11 cellular contexts compared by ENCODE assay signal in genomic region chr1:115596080-115596795, GRCh38. TPM values are rescaled to one million over a fixed set of nuclear protein-coding genes. Genes with fewer than 3 reads are reported as not detected.
DNase-seq lines count a peak whose midpoint lies in the region; ATAC-seq, FAIRE-seq and TF ChIP-seq lines count a peak whose summit lies in the region.
"Had no signal": no experiment of that assay in that cellular context is flagged by ENCODE, and none has a peak within 500 bp of the region (broad histone marks: within the 10 kb centered on the region; RNA-seq: fewer than 3 reads in every experiment).

No MANE protein-coding gene starts in this region.

- POLR2A ChIA-PET in K562 (lab: Yijun Ruan, JAX) = interaction anchor here (0.6 to 1.2 kb wide), 4 partner anchors 15 to 156 kb away, joined by 3 read pairs; no protein-coding TSS in a partner anchor

- no peaks in the 10 kb centered on the region for H4K20me1 ChIP-seq in K562 (replicated peaks; ENCODE audit: control insufficient read depth, insufficient read depth, low read length)

- H3K79me2 ChIP-seq in K562 (ENCODE audit: control insufficient read depth, insufficient read depth, low read length) = no peaks in the 10 kb centered on the region

- DNase-seq in K562 (ENCODE audit: extremely low read depth in 1 of 4, low spot score in 3 of 4) = no peak
- no peak for DNase-seq in mesothelial cell of epicardium (ENCODE audit: low spot score in 2 of 2, unreplicated experiment in 2 of 2)
- no peak for DNase-seq in activated T-helper 2 cell treated with anti-CD3 and anti-CD28 coated beads, Interferon-gamma antibody, Interleukin-2, Interleukin-4, amounts not matched to agents 10 μg/mL and 5 μg/mL and 100 μg/mL, durations not matched to agents 14 hours and 24 hours and 36 hours (ENCODE audit: low spot score)
- no peak for DNase-seq in H4 (ENCODE audit: low spot score)
- no peak for DNase-seq in NCI-H446 (lab: John Stamatoyannopoulos, UW)
- DNase-seq in mucosa of descending colon = no peak

- no peak for TF ChIP-seq EP300 in K562 (IDR thresholded peaks at IDR 0.05; ENCODE audit: low read length)

- CTCF ChIA-PET in K562 (lab: Yijun Ruan, JAX; ENCODE audit: low intra/inter-chr PET ratio) = interaction anchor here (0.6 to 1.9 kb wide), 3 partner anchors 10 to 506 kb away, joined by 3 to 9 read pairs (median 3); no protein-coding TSS in a partner anchor

- H3K4me1 Mint-ChIP-seq in mesothelial cell of epicardium = peaks cover 10% of the 10 kb centered on the region
- H3K4me1 Mint-ChIP-seq in activated T-helper 2 cell treated with anti-CD3 and anti-CD28 coated beads, Interferon-gamma antibody, Interleukin-2, Interleukin-4, amounts not matched to agents 10 μg/mL and 5 μg/mL and 100 μg/mL, durations not matched to agents 14 hours and 24 hours and 36 hours (ENCODE audit: low read depth) = no peaks in the 10 kb centered on the region
- H3K4me1 Mint-ChIP-seq: natural killer cell had no signal

- no peak for TF ChIP-seq POLR2A in K562 (conservative IDR thresholded peaks at IDR 0.05)

- intact Hi-C loops in K562 (cut with micrococcal nuclease) = loop anchor here (5.0 to 10.0 kb wide), 2 partner anchors 131 to 319 kb away; no protein-coding TSS in a partner anchor
- intact Hi-C loops in activated T-helper 2 cell treated with anti-CD3 and anti-CD28 coated beads, Interferon-gamma antibody, Interleukin-2, Interleukin-4, amounts not matched to agents 10 μg/mL and 5 μg/mL and 100 μg/mL, durations not matched to agents 14 hours and 24 hours and 36 hours (cut with micrococcal nuclease) = no loop called here
- intact Hi-C loops in mucosa of descending colon (cut with DNase I, micrococcal nuclease) = loop anchor here (5.0 kb wide), 1 partner anchor 459 kb away; no protein-coding TSS in a partner anchor

- peak; percentile 6 for FAIRE-seq in K562 (lab: Jason Lieb, UNC)

- no peaks in the 10 kb centered on the region for H3K36me3 Mint-ChIP-seq in mesothelial cell of epicardium
- no peaks in the 10 kb centered on the region for H3K36me3 Mint-ChIP-seq in activated T-helper 2 cell treated with anti-CD3 and anti-CD28 coated beads, Interferon-gamma antibody, Interleukin-2, Interleukin-4, amounts not matched to agents 10 μg/mL and 5 μg/mL and 100 μg/mL, durations not matched to agents 14 hours and 24 hours and 36 hours (ENCODE audit: low read depth)
- H3K36me3 Mint-ChIP-seq: natural killer cell had no signal

- in situ Hi-C loops in K562 (cut with MboI) = no loop called here

- 3% methylated on average over 7 of the region's 7 CpGs for WGBS in K562 (ENCODE audit: insufficient coverage, low coverage, missing lambda C conversion rate)

- H3K4me1 ChIP-seq in K562 (replicated peaks in 1 of 2; ENCODE audit: control insufficient read depth in 2 of 2, insufficient read depth in 2 of 2, low read length in 2 of 2) (no peaks in the 10 kb centered on the region), mucosa of descending colon (ENCODE audit: low read depth) (no peaks in the 10 kb centered on the region)

- TF ChIP-seq RAD21 in K562 (CRISPR knock-in tag; conservative IDR thresholded peaks at IDR 0.05 in 1 of 2, IDR thresholded peaks at IDR 0.05 in 1 of 2) = no peak

- peak; percentile 73 for TF ChIP-seq CTCF in C4-2B (conservative IDR thresholded peaks at IDR 0.05)
- peak; percentile 24; the same call in 1 of the 2 replicates for TF ChIP-seq CTCF in LNCAP (IDR thresholded peaks at IDR 0.05)
- 0 out of 6 replicates have a peak, but pooled peaks of 1 of the 3 experiments have one; percentile 10 for TF ChIP-seq CTCF in K562 (IDR thresholded peaks at IDR 0.05 in 2 of 3, conservative IDR thresholded peaks at IDR 0.05 in 1 of 3; ENCODE audit: insufficient read depth in 2 of 3, low read depth in 1 of 3, low read length in 3 of 3)
- TF ChIP-seq CTCF in mesothelial cell of epicardium (IDR thresholded peaks at IDR 0.05; ENCODE audit: unreplicated experiment) = peak; percentile 55
- TF ChIP-seq CTCF in mucosa of descending colon (IDR thresholded peaks at IDR 0.05) = no peak

- H3K27ac ChIP-seq in C4-2B (no peak overlapping the region), K562 (ENCODE audit: extremely low read depth, low read depth, low read length) (no peak overlapping the region)

- no peak overlapping the region for H3K4me3 Mint-ChIP-seq in mesothelial cell of epicardium
- H3K4me3 Mint-ChIP-seq in activated T-helper 2 cell treated with anti-CD3 and anti-CD28 coated beads, Interferon-gamma antibody, Interleukin-2, Interleukin-4, amounts not matched to agents 10 μg/mL and 5 μg/mL and 100 μg/mL, durations not matched to agents 14 hours and 24 hours and 36 hours (ENCODE audit: low read depth) = no peak overlapping the region
- H3K4me3 Mint-ChIP-seq: natural killer cell had no signal

- no TSS peak for BruUV-seq in K562 (replicated peaks; lab: Mats Ljungman, UMichigan)

- H3K4me3 ChIP-seq in K562 (no peak overlapping the region), mucosa of descending colon (no peak overlapping the region)
- H3K4me3 ChIP-seq: coronary artery, lung had no signal

- H3K36me3 ChIP-seq in K562 (ENCODE audit: control insufficient read depth, insufficient read depth, low read length) (no peaks in the 10 kb centered on the region), mucosa of descending colon (ENCODE audit: low read depth) (no peaks in the 10 kb centered on the region)

- H3K9me3 Mint-ChIP-seq in mesothelial cell of epicardium = peaks cover 15% of the 10 kb centered on the region
- no peaks in the 10 kb centered on the region for H3K9me3 Mint-ChIP-seq in activated T-helper 2 cell treated with anti-CD3 and anti-CD28 coated beads, Interferon-gamma antibody, Interleukin-2, Interleukin-4, amounts not matched to agents 10 μg/mL and 5 μg/mL and 100 μg/mL, durations not matched to agents 14 hours and 24 hours and 36 hours
- H3K9me3 Mint-ChIP-seq: natural killer cell had no signal

- H3K9me3 ChIP-seq in K562 (replicated peaks; ENCODE audit: control insufficient read depth, insufficient read depth, low read depth, low read length) (no peaks in the 10 kb centered on the region), mucosa of descending colon (no peaks in the 10 kb centered on the region)

- H3K9me1 ChIP-seq in K562 (ENCODE audit: control insufficient read depth, insufficient read depth, low read length) = no peaks in the 10 kb centered on the region

- H2AFZ ChIP-seq in K562 (ENCODE audit: low read depth, low read length) = no peak overlapping the region

- no peak overlapping the region for H3K9ac ChIP-seq in K562 (ENCODE audit: insufficient read depth in 1 of 2, low read depth in 2 of 2, low read length in 2 of 2)

- no peaks in the 10 kb centered on the region for H3K27me3 ChIP-seq in K562 (ENCODE audit: control insufficient read depth in 2 of 2, insufficient read depth in 2 of 2, low read length in 2 of 2)

- ATAC-seq in K562 (no peak), mucosa of descending colon (no peak)

- no peaks in the 10 kb centered on the region for H3K27me3 Mint-ChIP-seq in mesothelial cell of epicardium (ENCODE audit: low read depth)
- peaks cover 2% of the 10 kb centered on the region for H3K27me3 Mint-ChIP-seq in activated T-helper 2 cell treated with anti-CD3 and anti-CD28 coated beads, Interferon-gamma antibody, Interleukin-2, Interleukin-4, amounts not matched to agents 10 μg/mL and 5 μg/mL and 100 μg/mL, durations not matched to agents 14 hours and 24 hours and 36 hours (ENCODE audit: low read depth)

- no peak overlapping the region for H3K27ac Mint-ChIP-seq in mesothelial cell of epicardium
- no peak overlapping the region for H3K27ac Mint-ChIP-seq in activated T-helper 2 cell treated with anti-CD3 and anti-CD28 coated beads, Interferon-gamma antibody, Interleukin-2, Interleukin-4, amounts not matched to agents 10 μg/mL and 5 μg/mL and 100 μg/mL, durations not matched to agents 14 hours and 24 hours and 36 hours
- H3K27ac Mint-ChIP-seq: natural killer cell had no signal

- H3K4me2 ChIP-seq in K562 (ENCODE audit: insufficient read depth, low read length) = no peak overlapping the region

TF ChIP-seq in K562, 482 proteins besides CTCF, POLR2A, EP300 and RAD21:
- TF ChIP-seq ZBTB1 (CRISPR knock-in tag; IDR thresholded peaks at IDR 0.05; ENCODE audit: borderline replicate concordance, low read depth) (no peak), POLR2AphosphoS2 (IDR thresholded peaks at IDR 0.05; ENCODE audit: low read length) (no peak), FOS (IDR thresholded peaks at IDR 0.05; ENCODE audit: extremely low read depth, insufficient read length) (no peak)

RNA-seq across cellular contexts. Expression of gene VANGL1, which starts 45.5 kb away (rescaled TPM):
- total RNA-seq in K562 (2011; cell fraction: chromatin; rRNA removed; ENCODE audit: low replicate concordance) = 20.7 and 22.7 TPM in 2 replicates
- 13.6 and 15.0 TPM in 2 replicates for total RNA-seq in K562 (2011; cell fraction: nucleolus; rRNA removed)
- 17.8 and 20.5 TPM in 2 replicates for total RNA-seq in K562 (2011; cell fraction: nucleoplasm; rRNA removed)
- total RNA-seq in K562 (2014; rRNA removed) = 5.9 and 9.2 TPM in 2 replicates
- total RNA-seq in K562 (2014; rRNA removed; fragmentation: Illumina TruSeq; extraction: Trizol) = 9.3 and 10.4 TPM in 2 replicates
- 9.4 and 10.3 TPM in 2 replicates for total RNA-seq in K562 (2015; rRNA removed; fragmentation: Illumina TruSeq; extraction: Trizol)
- total RNA-seq in K562 (2021) = 12.7 and 12.9 TPM in 2 replicates
- polyA plus RNA-seq in K562 (2011; rRNA removed) = 8.6 and 9.6 TPM in 2 replicates
- 10.2 and 10.6 TPM in 2 replicates for polyA plus RNA-seq in K562 (2011; cell fraction: cytosol; rRNA removed)
- polyA plus RNA-seq in K562 (2011; cell fraction: nucleus; rRNA removed) = 8.4 and 10.9 TPM in 2 replicates
- 8.2 and 9.1 TPM in 2 replicates for polyA plus RNA-seq in K562 (2012)
- 11.1 and 12.8 TPM in 2 replicates for polyA plus RNA-seq in K562 (2014; fragmentation: Illumina TruSeq; extraction: Trizol)
- polyA plus RNA-seq in K562 (2014; fragmentation: Nextera tagmentation; extraction: Ambion mirVana) = 1 to 10 TPM in 1 of 2 experiments, under 1 TPM in 1; 0.90 to 1.2 TPM
- polyA plus RNA-seq in K562 (2014; rRNA removed) = 6.0 and 10.2 TPM in 2 replicates
- 10.1 and 10.6 TPM in 2 replicates for polyA minus RNA-seq in K562 (2011; rRNA and poly(A)+ RNA removed)
- polyA minus RNA-seq in K562 (2011; cell fraction: cytosol; rRNA and poly(A)+ RNA removed) = 4.4 and 7.1 TPM in 2 replicates
- 4.0 and 9.1 TPM in 2 replicates for polyA minus RNA-seq in K562 (2011; cell fraction: nucleus; rRNA and poly(A)+ RNA removed)
- total RNA-seq in mesothelial cell of epicardium = 16.0 to 17.0 TPM (median 16.0 TPM) in 3 replicates
- total RNA-seq in activated T-helper 2 cell treated with anti-CD3 and anti-CD28 coated beads, Interferon-gamma antibody, Interleukin-2, Interleukin-4, amounts not matched to agents 10 μg/mL and 5 μg/mL and 100 μg/mL, durations not matched to agents 14 hours and 24 hours and 36 hours = 9.5 and 10.3 TPM in 2 replicates
- total RNA-seq in H4 (2014; rRNA removed; shearing (Covaris generic)) = 7.0 and 8.2 TPM in 2 replicates
- 10 to 100 TPM; 15.6 to 21.7 (median 17.9) TPM for total RNA-seq in mucosa of descending colon
